In the genomic region with DNA sequence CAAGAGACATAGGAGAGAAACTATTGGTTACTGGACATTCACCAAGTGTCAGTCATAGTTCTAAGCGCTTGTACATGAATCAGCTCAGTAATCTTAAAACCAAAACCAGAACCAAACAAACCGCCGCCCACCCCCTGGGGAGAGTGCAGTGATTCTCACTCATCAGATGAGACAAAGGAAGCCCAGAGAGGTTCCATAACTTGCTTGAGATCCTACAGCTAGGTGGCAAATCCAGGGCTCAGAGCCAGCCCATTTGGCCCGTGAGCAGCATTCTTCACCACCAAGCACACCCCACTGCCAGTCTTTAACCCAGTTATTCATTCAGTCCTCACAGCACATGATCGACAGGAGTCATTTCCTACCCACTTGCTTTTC, we compare ENCODE assay signal across 9 cellular contexts. TPM values are rescaled to one million over a fixed set of nuclear protein-coding genes. Genes with fewer than 3 reads are reported as not detected.
A peak's percentile ranks its signal among the peaks of the same experiment; 100 is the strongest.
DNase-seq lines count a peak whose midpoint lies in the region; ATAC-seq, FAIRE-seq and TF ChIP-seq lines count a peak whose summit lies in the region.
"Had no signal": no experiment of that assay in that cellular context is flagged by ENCODE, and none has a peak within 500 bp of the region (broad histone marks: within the 10 kb centered on the region; RNA-seq: fewer than 3 reads in every experiment).

No MANE protein-coding gene starts in this region.

- H2AFZ ChIP-seq in SK-N-SH (ENCODE audit: low read depth): peak overlapping the region; percentile 88; the same call in 1 of the 2 replicates

- intact Hi-C loops in ascending aorta (cut with DNase I): loop anchor here (1.0 to 5.0 kb wide), 3 partner anchors 37 to 123 kb away; partner anchors contain the start of genes GNA13 and RGS9
- intact Hi-C loops in kidney (cut with DNase I): no loop called here

- no peaks in the 10 kb centered on the region for H3K36me3 ChIP-seq in BLaER1 treated with 17β-estradiol and CSF1 and Interleukin-3, amounts not matched to agents 10 nM and 100 nM
- H3K36me3 ChIP-seq in SK-N-SH (replicated peaks in 1 of 2; ENCODE audit: control insufficient read depth in 1 of 2, insufficient read depth in 2 of 2, low read length in 1 of 2) (no peaks in the 10 kb centered on the region), ascending aorta (no peaks in the 10 kb centered on the region), kidney (ENCODE audit: control insufficient read depth in 1 of 2, insufficient read depth in 2 of 2, low read length in 2 of 2) (no peaks in the 10 kb centered on the region)

- no peaks in the 10 kb centered on the region for H3K9me2 ChIP-seq in SK-N-SH

- TF ChIP-seq RAD21 in SK-N-SH (IDR thresholded peaks at IDR 0.05; ENCODE audit: low read length): no peak

- H3K79me2 ChIP-seq in SK-N-SH (ENCODE audit: insufficient read depth): no peaks in the 10 kb centered on the region

- peak overlapping the region; percentile 53 to 88 (median 74) for H3K4me2 ChIP-seq in BLaER1 treated with 17β-estradiol and CSF1 and Interleukin-3, amounts not matched to agents 10 nM and 100 nM
- H3K4me2 ChIP-seq in SK-N-SH: peak overlapping the region; percentile 92

- no peaks in the 10 kb centered on the region for H3K9me3 ChIP-seq in BLaER1 treated with 17β-estradiol and CSF1 and Interleukin-3, amounts not matched to agents 10 nM and 100 nM (replicated peaks in 1 of 11)
- H3K9me3 ChIP-seq in SK-N-SH (no peaks in the 10 kb centered on the region), ascending aorta (no peaks in the 10 kb centered on the region), kidney (ENCODE audit: control insufficient read depth in 1 of 2, low read length in 2 of 2) (no peaks in the 10 kb centered on the region)

- peak overlapping the region in 10 of 11 experiments; percentile 2 to 63 (median 24); a peak in 15 of 22 replicates for H3K9ac ChIP-seq in BLaER1 treated with 17β-estradiol and CSF1 and Interleukin-3, amounts not matched to agents 10 nM and 100 nM
- H3K9ac ChIP-seq in SK-N-SH (no peak overlapping the region), kidney (ENCODE audit: low read length in 2 of 2) (peak overlapping the region; percentile 1 to 49)

- no peak for FAIRE-seq in kidney (lab: Jason Lieb, UNC)
- FAIRE-seq: TTC549 had no signal

- POLR2A ChIA-PET in SK-N-SH (lab: Yijun Ruan, JAX): interaction anchor here (1.0 to 1.6 kb wide), 2 partner anchors 23 to 43 kb away, joined by 3 to 8 read pairs; partner anchors contain the start of gene GNA13

- ATAC-seq in HG03175 (IDR thresholded peaks at IDR 0.05; ENCODE audit: unreplicated experiment): peak; percentile 84

- peaks cover 6 to 22% (median 12%) of the 10 kb centered on the region in 10 experiments for H3K4me1 ChIP-seq in BLaER1 treated with 17β-estradiol and CSF1 and Interleukin-3, amounts not matched to agents 10 nM and 100 nM
- H3K4me1 ChIP-seq in SK-N-SH (ENCODE audit: control insufficient read depth in 1 of 2, insufficient read depth in 2 of 2, low read depth in 1 of 2, low read length in 1 of 2) (peaks cover 0 to 12% of the 10 kb centered on the region in 2 experiments; a peak in 1 of 4 replicates), ascending aorta (peaks cover 0 to 4% of the 10 kb centered on the region in 2 donors), kidney (ENCODE audit: control insufficient read depth in 1 of 2, insufficient read depth in 1 of 2, low read depth in 1 of 2, low read length in 2 of 2) (peaks cover 4 to 7% of the 10 kb centered on the region in 2 donors)

- H3F3A ChIP-seq in SK-N-SH (replicated peaks; ENCODE audit: insufficient read depth): peaks cover 7% of the 10 kb centered on the region

- H4K20me1 ChIP-seq in BLaER1 treated with 17β-estradiol and CSF1 and Interleukin-3, amounts not matched to agents 10 nM and 100 nM: no peaks in the 10 kb centered on the region
- no peaks in the 10 kb centered on the region for H4K20me1 ChIP-seq in SK-N-SH (ENCODE audit: insufficient read depth)

- no peak for TF ChIP-seq EP300 in SK-N-SH (IDR thresholded peaks at IDR 0.05; ENCODE audit: borderline replicate concordance in 1 of 2, low read depth in 1 of 2, low read length in 1 of 2)

- H3K4me3 ChIP-seq in BLaER1 treated with 17β-estradiol and CSF1 and Interleukin-3, amounts not matched to agents 10 nM and 100 nM: peak overlapping the region in 9 of 10 experiments; percentile 10 to 63 (median 41); a peak in 16 of 20 replicates
- H3K4me3 ChIP-seq in SK-N-SH (ENCODE audit: low read depth in 2 of 2, low read length in 1 of 2) (peak overlapping the region; percentile 48 to 57), ascending aorta (peak overlapping the region; percentile 55 to 64), kidney (ENCODE audit: low read length in 2 of 2) (peak overlapping the region; percentile 65 to 69)

- CTCF ChIA-PET in SK-N-SH (lab: Yijun Ruan, JAX): interaction anchor here (0.8 to 7.1 kb wide), 41 partner anchors 10 to 680 kb away, joined by 3 to 86 read pairs (median 6); partner anchors contain the start of genes GNA13 and RGS9

- DNase-seq in GM19238 (ENCODE audit: insufficient read length, low spot score): peak; percentile 66
- no peak for DNase-seq in SK-N-SH
- peak in 1 of 2 donors; percentile 70 for DNase-seq in ascending aorta (ENCODE audit: low spot score in 2 of 2)
- no peak for DNase-seq in kidney
- peak; percentile 71 to 74 for DNase-seq in stimulated activated CD4-positive, alpha-beta T cell treated with anti-CD3 and anti-CD28 coated beads, Interleukin-2, amount 100 ng/mL, for 48 hours
- DNase-seq in NCI-H2107 (lab: John Stamatoyannopoulos, UW): no peak

- peak overlapping the region in 10 of 11 experiments; percentile 8 to 73 (median 48); a peak in 17 of 22 replicates for H3K27ac ChIP-seq in BLaER1 treated with 17β-estradiol and CSF1 and Interleukin-3, amounts not matched to agents 10 nM and 100 nM
- H3K27ac ChIP-seq in SK-N-SH (ENCODE audit: low read depth in 2 of 2, low read length in 1 of 2) (peak overlapping the region in 1 of 2 experiments; percentile 7; a peak in 1 of 4 replicates), ascending aorta (peak overlapping the region; percentile 51 to 58), kidney (ENCODE audit: low read depth in 2 of 2, low read length in 2 of 2) (peak overlapping the region; percentile 81 to 88)

- TF ChIP-seq CTCF in SK-N-SH (IDR thresholded peaks at IDR 0.05): no peak
- TF ChIP-seq CTCF in ascending aorta (IDR thresholded peaks at IDR 0.05): no peak
- no peak for TF ChIP-seq CTCF in kidney (IDR thresholded peaks at IDR 0.05; ENCODE audit: borderline replicate concordance, extremely low read depth, insufficient read depth)

- WGBS in SK-N-SH (ENCODE audit: low lambda C conversion rate): 67% methylated on average over 5 of the region's 5 CpGs

- H3K27me3 ChIP-seq in BLaER1 treated with 17β-estradiol and CSF1 and Interleukin-3, amounts not matched to agents 10 nM and 100 nM: no peaks in the 10 kb centered on the region
- H3K27me3 ChIP-seq in SK-N-SH (ENCODE audit: insufficient read depth): no peaks in the 10 kb centered on the region
- no peaks in the 10 kb centered on the region for H3K27me3 ChIP-seq in ascending aorta

TF ChIP-seq in SK-N-SH, 30 proteins besides CTCF, POLR2A, EP300 and RAD21:
- no peak for TF ChIP-seq YY1 (IDR thresholded peaks at IDR 0.05; ENCODE audit: low read depth)
- TF ChIP-seq, protein P1, sequence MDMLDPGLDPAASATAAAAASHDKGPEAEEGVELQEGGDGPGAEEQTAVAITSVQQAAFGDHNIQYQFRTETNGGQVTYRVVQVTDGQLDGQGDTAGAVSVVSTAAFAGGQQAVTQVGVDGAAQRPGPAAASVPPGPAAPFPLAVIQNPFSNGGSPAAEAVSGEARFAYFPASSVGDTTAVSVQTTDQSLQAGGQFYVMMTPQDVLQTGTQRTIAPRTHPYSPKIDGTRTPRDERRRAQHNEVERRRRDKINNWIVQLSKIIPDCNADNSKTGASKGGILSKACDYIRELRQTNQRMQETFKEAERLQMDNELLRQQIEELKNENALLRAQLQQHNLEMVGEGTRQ (IDR thresholded peaks at IDR 0.05; ENCODE audit: borderline replicate concordance, low read depth, low read length): no peak
- TF ChIP-seq RXRA (IDR thresholded peaks at IDR 0.05; ENCODE audit: borderline replicate concordance, low read depth): no peak

RNA-seq across cellular contexts. Expression of gene RGS9, which starts 37.2 kb away (rescaled TPM):
- polyA plus RNA-seq in SK-N-SH (2012; rRNA removed) (1.3 and 1.4 TPM in 2 replicates), kidney (ENCODE audit: insufficient read depth, low read depth, low replicate concordance) (7.2 TPM)
- 1.6 and 1.9 TPM in 2 replicates for polyA plus RNA-seq in SK-N-SH (2012; cell fraction: cytosol; rRNA removed)
- polyA plus RNA-seq in SK-N-SH (2012; cell fraction: nucleus; rRNA removed): 0.79 and 0.94 TPM in 2 replicates
- total RNA-seq in ascending aorta (0.21 TPM), kidney (4.2 TPM)

RNA-seq across cellular contexts. Expression of gene GNA13, which starts 43.4 kb away (rescaled TPM):
- 14.5 and 19.0 TPM in 2 replicates for polyA plus RNA-seq in SK-N-SH (2012; rRNA removed)
- polyA plus RNA-seq in SK-N-SH (2012; cell fraction: cytosol; rRNA removed): 23.4 and 24.8 TPM in 2 replicates
- polyA plus RNA-seq in SK-N-SH (2012; cell fraction: nucleus; rRNA removed): 6.3 and 13.2 TPM in 2 replicates
- 35.8 TPM for total RNA-seq in ascending aorta
- total RNA-seq in kidney: 45.0 TPM
- 10.9 TPM for polyA plus RNA-seq in kidney (ENCODE audit: insufficient read depth, low read depth, low replicate concordance)

Comparison
In these comparisons a context has a peak if more than half of its experiments do, and no peak if none do; other contexts are left out.
1. DNase-seq: peak in GM19238 (single experiment) and stimulated activated CD4-positive, alpha-beta T cell treated with anti-CD3 and anti-CD28 coated beads, Interleukin-2, amount 100 ng/mL, for 48 hours (2 of 2); none in SK-N-SH (single experiment), kidney (single experiment) and NCI-H2107 (single experiment).
2. Peak in every context shown above with its lines, with median percentiles within 50 percentile points of each other: H3K4me3 ChIP-seq.